In the genomic region with DNA sequence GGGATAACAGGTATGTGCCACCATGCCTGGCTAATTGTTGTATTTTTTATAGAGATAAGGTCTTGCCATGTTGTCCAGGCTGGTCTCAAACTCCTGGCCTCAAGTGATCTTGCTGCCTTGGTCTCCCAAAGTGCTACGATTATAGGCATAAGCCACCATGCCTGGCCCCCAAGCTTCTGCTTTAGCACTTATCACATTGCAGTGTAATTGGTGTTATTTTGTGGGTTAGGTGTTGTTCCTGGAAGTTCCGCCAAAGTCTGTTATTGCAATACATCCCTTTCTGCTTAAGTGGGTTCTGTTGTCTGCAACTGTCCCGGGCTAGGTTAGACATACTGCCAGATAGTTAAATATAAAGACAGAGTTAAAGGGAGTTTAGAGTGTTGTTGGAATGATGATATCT, we compare ENCODE assay signal across 19 cellular contexts. TPM values are rescaled to one million over a fixed set of nuclear protein-coding genes. Genes with fewer than 3 reads are reported as not detected.
DNase-seq lines count a peak whose midpoint lies in the region; ATAC-seq and TF ChIP-seq lines count a peak whose summit lies in the region.
"Had no signal": no experiment of that assay in that cellular context is flagged by ENCODE, and none has a peak within 500 bp of the region (broad histone marks: within the 10 kb centered on the region; RNA-seq: fewer than 3 reads in every experiment).

No MANE protein-coding gene starts in this region.

- H3K4me3 ChIP-seq in mesenchymal stem cell (ENCODE audit: insufficient read depth in 1 of 2, low read depth in 1 of 2, low read length in 2 of 2) (no peak overlapping the region), trophoblast cell (ENCODE audit: low read depth, low read length) (no peak overlapping the region)
- H3K4me3 ChIP-seq: GM23338, HAP-1, Peyer's patch had no signal

- H3K27me3 ChIP-seq in mesenchymal stem cell (ENCODE audit: control insufficient read depth in 1 of 2, insufficient read depth in 1 of 2, low read length in 2 of 2) (no peaks in the 10 kb centered on the region), trophoblast cell (ENCODE audit: insufficient read depth, low read length) (no peaks in the 10 kb centered on the region)
- H3K27me3 ChIP-seq: Peyer's patch had no signal

- H4K8ac ChIP-seq in mesenchymal stem cell (ENCODE audit: low read length) (no peak overlapping the region), trophoblast cell (ENCODE audit: low read depth, low read length) (no peak overlapping the region)

- H2BK120ac ChIP-seq in mesenchymal stem cell (ENCODE audit: low read depth, low read length) (no peak overlapping the region), trophoblast cell (ENCODE audit: insufficient read depth, low read length, poor library complexity) (no peak overlapping the region)

- H2BK12ac ChIP-seq in mesenchymal stem cell (ENCODE audit: low read length in 2 of 2), result no peak overlapping the region
- H2BK12ac ChIP-seq in trophoblast cell (ENCODE audit: low read length), result no peak overlapping the region

- H3K9ac ChIP-seq in mesenchymal stem cell (ENCODE audit: low read length) (no peak overlapping the region), trophoblast cell (ENCODE audit: low read length) (no peak overlapping the region)

- 98% methylated on average over 2 of the region's 3 CpGs for WGBS in mesenchymal stem cell
- no CpG with 5 or more reads among the region's 3 CpGs for WGBS in trophoblast cell (ENCODE audit: extremely low coverage, insufficient coverage, insufficient read length)

- H3K4ac ChIP-seq in mesenchymal stem cell (ENCODE audit: low read depth in 1 of 2, low read length in 2 of 2) (no peak overlapping the region), trophoblast cell (ENCODE audit: low read depth, low read length) (peak overlapping the region; percentile 30)

- no peak overlapping the region for H2BK15ac ChIP-seq in mesenchymal stem cell (ENCODE audit: low read depth, poor library complexity, severe bottlenecking)

- no peak for ATAC-seq in HG02763 (IDR thresholded peaks at IDR 0.05; ENCODE audit: unreplicated experiment)
- ATAC-seq: GM23338 had no signal

- H2AFZ ChIP-seq in mesenchymal stem cell (ENCODE audit: low read depth, low read length) (no peak overlapping the region), trophoblast cell (ENCODE audit: insufficient read depth, low read length, poor library complexity) (no peak overlapping the region)
- H2AFZ ChIP-seq: GM23338 had no signal

- no peak for TF ChIP-seq POLR2A in erythroblast (IDR thresholded peaks at IDR 0.05; ENCODE audit: low read length)

- peaks cover 5 to 8% of the 10 kb centered on the region in 2 experiments for H3K36me3 ChIP-seq in mesenchymal stem cell (ENCODE audit: control insufficient read depth in 1 of 2, insufficient read depth in 2 of 2, low read depth in 1 of 2, low read length in 2 of 2)
- peaks cover 0 to 3% of the 10 kb centered on the region in 2 experiments for H3K36me3 ChIP-seq in trophoblast cell (ENCODE audit: control insufficient read depth in 1 of 2, insufficient read depth in 2 of 2, low read length in 2 of 2)
- H3K36me3 ChIP-seq: Peyer's patch had no signal

- peak overlapping the region; percentile 20 for H4K91ac ChIP-seq in mesenchymal stem cell (ENCODE audit: low read length)
- no peak overlapping the region for H4K91ac ChIP-seq in trophoblast cell (ENCODE audit: low read depth, low read length)

- H3K23ac ChIP-seq in mesenchymal stem cell (ENCODE audit: low read length in 2 of 2) (no peak overlapping the region), trophoblast cell (ENCODE audit: low read length) (no peak overlapping the region)

- H2BK5ac ChIP-seq in mesenchymal stem cell (ENCODE audit: low read depth, low read length, poor library complexity, severe bottlenecking) (no peak overlapping the region), trophoblast cell (ENCODE audit: low read depth, low read length, poor library complexity) (no peak overlapping the region)

- no peak overlapping the region for H3K18ac ChIP-seq in mesenchymal stem cell (ENCODE audit: low read depth in 1 of 2, low read length in 2 of 2)
- H3K18ac ChIP-seq in trophoblast cell (ENCODE audit: low read length), result no peak overlapping the region

- no peak overlapping the region for H2AK5ac ChIP-seq in mesenchymal stem cell (ENCODE audit: low read length, severe bottlenecking)
- H2AK5ac ChIP-seq in trophoblast cell (ENCODE audit: low read length), result no peak overlapping the region

- no peak overlapping the region for H3K27ac ChIP-seq in mesenchymal stem cell (ENCODE audit: low read length, poor library complexity, severe bottlenecking)
- H3K27ac ChIP-seq in trophoblast cell (ENCODE audit: low read depth, low read length), result no peak overlapping the region
- H3K27ac ChIP-seq: Peyer's patch had no signal

- H3K79me2 ChIP-seq in trophoblast cell (ENCODE audit: control insufficient read depth, insufficient read depth, low read length, poor library complexity), result peaks cover 8% of the 10 kb centered on the region

- H3K4me1 ChIP-seq in mesenchymal stem cell (ENCODE audit: control insufficient read depth, insufficient read depth, low read depth, low read length) (peaks cover 4% of the 10 kb centered on the region), trophoblast cell (ENCODE audit: control insufficient read depth in 1 of 2, insufficient read depth in 2 of 2, low read length in 2 of 2) (peaks cover 4% of the 10 kb centered on the region in 2 experiments)

- H3K9me3 ChIP-seq in mesenchymal stem cell (ENCODE audit: control insufficient read depth, low read length) (no peaks in the 10 kb centered on the region), trophoblast cell (ENCODE audit: insufficient read depth, low read depth, low read length) (no peaks in the 10 kb centered on the region)
- H3K9me3 ChIP-seq: HAP-1, Peyer's patch had no signal

- H3K79me1 ChIP-seq in mesenchymal stem cell (replicated peaks; ENCODE audit: low read length, poor library complexity, severe bottlenecking), result peaks cover 31% of the 10 kb centered on the region
- H3K79me1 ChIP-seq in trophoblast cell (ENCODE audit: low read length), result peaks cover 7% of the 10 kb centered on the region

- peak; percentile 41 for DNase-seq in NK-92 treated with Interleukin-12 subunit alpha and Interleukin-12 subunit beta, amount 100 ng/mL, for 24 hours (lab: John Stamatoyannopoulos, UW)
- DNase-seq in NK-92 (lab: John Stamatoyannopoulos, UW; ENCODE audit: unreplicated experiment), result no peak
- DNase-seq in NOMO-1 treated with dmso at 0.1 percent for 144 hours (lab: John Stamatoyannopoulos, UW; ENCODE audit: unreplicated experiment), result peak; percentile 2
- no peak for DNase-seq in mesenchymal stem cell
- DNase-seq in trophoblast cell, result no peak
- no peak for DNase-seq in NCI-H1105 treated with DMSO at 0.1 percent for 48 hours (lab: John Stamatoyannopoulos, UW)
- DNase-seq in erythroblast (lab: John Stamatoyannopoulos, UW), result no peak
- DNase-seq: 8988T, AML-193, C1 segment of cervical spinal cord, IMR-90, NCI-H1417 treated with DMSO at 0.1 percent for 48 hours, NCI-H187, NCI-H446 treated with DMSO at 0.1 percent for 48 hours, NCI-H526 treated with DMSO at 0.1 percent for 48 hours, Peyer's patch had no signal

- H4K12ac ChIP-seq in trophoblast cell (ENCODE audit: low read depth, low read length), result no peak overlapping the region

- no peak overlapping the region for H3K14ac ChIP-seq in mesenchymal stem cell (ENCODE audit: low read length in 2 of 2)
- H3K14ac ChIP-seq in trophoblast cell (ENCODE audit: low read length), result no peak overlapping the region

- no peak overlapping the region for H3K4me2 ChIP-seq in mesenchymal stem cell (ENCODE audit: low read length, poor library complexity, severe bottlenecking)
- no peak overlapping the region for H3K4me2 ChIP-seq in trophoblast cell (ENCODE audit: low read length)
- H3K4me2 ChIP-seq: GM23338 had no signal

RNA-seq across cellular contexts. Expression of a gene that starts 3.4 kb away (rescaled TPM):
- polyA plus RNA-seq in mesenchymal stem cell (2013, experiment 1 of 2), result 54.6 TPM
- 57.6 TPM for polyA plus RNA-seq in mesenchymal stem cell (2013, experiment 2 of 2)
- 38.6 and 38.9 TPM in 2 replicates for polyA plus RNA-seq in trophoblast cell (2013)

RNA-seq across cellular contexts. Expression of a gene that starts 3.6 kb away (rescaled TPM):
- 24.2 TPM for polyA plus RNA-seq in mesenchymal stem cell (2013, experiment 1 of 2)
- 25.2 TPM for polyA plus RNA-seq in mesenchymal stem cell (2013, experiment 2 of 2)
- polyA plus RNA-seq in trophoblast cell (2013), result 35.8 and 36.3 TPM in 2 replicates

Comparison
In these comparisons a context has a peak if more than half of its experiments do, and no peak if none do; other contexts are left out.
1. DNase-seq: peak in NK-92 treated with Interleukin-12 subunit alpha and Interleukin-12 subunit beta, amount 100 ng/mL, for 24 hours (single experiment) and NOMO-1 treated with dmso at 0.1 percent for 144 hours (single experiment); none in NK-92 (single experiment), mesenchymal stem cell (single experiment), trophoblast cell (0 of 2), NCI-H1105 treated with DMSO at 0.1 percent for 48 hours (single experiment) and erythroblast (0 of 2).